ENCODE assay signal across 22 cellular contexts in genomic region chr5:146890073-146890472, GRCh38.
"Had no signal": no experiment of that assay in that cellular context is flagged by ENCODE, and none has a peak within 500 bp of the region (broad histone marks: within the 10 kb centered on the region; RNA-seq: fewer than 3 reads in every experiment).

No MANE protein-coding gene starts in this region.

- H3K4me3 Mint-ChIP-seq: activated CD8-positive, alpha-beta T cell treated with anti-CD3 and anti-CD28 coated beads for 36 hours; activated naive CD8-positive, alpha-beta T cell; activated T-cell treated with anti-CD3 and anti-CD28 coated beads, Interleukin-2, amount 50 U/mL, for 4 hours; memory B cell had no signal

- H2AFZ ChIP-seq: hepatocyte had no signal

- H3K4me2 ChIP-seq: hepatocyte had no signal

- H3K9me3 ChIP-seq: body of pancreas, colonic mucosa, esophagus muscularis mucosa, left lung, right atrium auricular region, tibial artery, vagina had no signal

- H3K27me3 Mint-ChIP-seq: natural killer cell treated with Interleukin-12 subunit alpha and Interleukin-12 subunit beta and Interleukin-15 and Interleukin-18, amount 100 ng/mL, for 72 hours had no signal

- H3K27ac ChIP-seq: body of pancreas, colonic mucosa, esophagus muscularis mucosa, hepatocyte, left lung, right atrium auricular region, tibial artery, vagina had no signal

- ATAC-seq: activated CD8-positive, alpha-beta T cell treated with anti-CD3 and anti-CD28 coated beads for 36 hours; activated T-cell treated with anti-CD3 and anti-CD28 coated beads, Interleukin-2, amount 50 U/mL, for 4 hours; body of pancreas; left lung; natural killer cell treated with Interleukin-12 subunit alpha and Interleukin-12 subunit beta and Interleukin-15 and Interleukin-18, amount 100 ng/mL, for 72 hours had no signal

- H3K36me3 ChIP-seq: colonic mucosa, esophagus muscularis mucosa, left lung, right atrium auricular region, tibial artery, vagina had no signal

- H3K79me2 ChIP-seq: hepatocyte had no signal

- H3K9me3 Mint-ChIP-seq: activated CD8-positive, alpha-beta T cell treated with anti-CD3 and anti-CD28 coated beads for 36 hours; activated T-cell treated with anti-CD3 and anti-CD28 coated beads, Interleukin-2, amount 50 U/mL, for 4 hours; natural killer cell treated with Interleukin-12 subunit alpha and Interleukin-12 subunit beta and Interleukin-15 and Interleukin-18, amount 100 ng/mL, for 72 hours had no signal

- DNase-seq: activated CD4-positive, alpha-beta T cell treated with anti-CD3 and anti-CD28 coated beads for 4 hours; activated CD8-positive, alpha-beta T cell treated with anti-CD3 and anti-CD28 coated beads for 36 hours; activated gamma-delta T cell; activated T-cell treated with anti-CD3 and anti-CD28 coated beads, Interleukin-2, amount 50 U/mL, for 4 hours; amniotic stem cell; body of pancreas; central memory CD4-positive, alpha-beta T cell; colonic mucosa; left lung; nucleus accumbens; posterior cingulate gyrus; stimulated activated CD4-positive, alpha-beta T cell treated with anti-CD3 and anti-CD28 coated beads, Interleukin-15, amount 100 ng/mL, for 24 hours; stimulated activated CD4-positive, alpha-beta T cell treated with anti-CD3 and anti-CD28 coated beads, Interleukin-4, amount 100 ng/mL, for 24 hours; stimulated activated naive CD4-positive, alpha-beta T cell; tibial artery had no signal

- H3K4me1 Mint-ChIP-seq: memory B cell had no signal

- H3K4me1 ChIP-seq: body of pancreas, colonic mucosa, esophagus muscularis mucosa, left lung, right atrium auricular region, tibial artery, vagina had no signal

- H3K4me3 ChIP-seq: body of pancreas, colonic mucosa, esophagus muscularis mucosa, hepatocyte, left lung, right atrium auricular region, tibial artery, vagina had no signal

- H3K36me3 Mint-ChIP-seq: activated naive CD8-positive, alpha-beta T cell; memory B cell had no signal

- H3K27me3 ChIP-seq: body of pancreas, colonic mucosa, hepatocyte, left lung, right atrium auricular region, tibial artery, vagina had no signal

- H3K27ac Mint-ChIP-seq: activated CD8-positive, alpha-beta T cell treated with anti-CD3 and anti-CD28 coated beads for 36 hours; activated naive CD8-positive, alpha-beta T cell; memory B cell had no signal
